19 cellular contexts compared by ENCODE assay signal in genomic region chr20:37430778-37431460, GRCh38.
A peak's percentile ranks its signal among the peaks of the same experiment; 100 is the strongest.
DNase-seq lines count a peak whose midpoint lies in the region; ATAC-seq, FAIRE-seq and TF ChIP-seq lines count a peak whose summit lies in the region.
"Had no signal": no experiment of that assay in that cellular context is flagged by ENCODE, and none has a peak within 500 bp of the region (broad histone marks: within the 10 kb centered on the region; RNA-seq: fewer than 3 reads in every experiment).

No MANE protein-coding gene starts in this region.

- CTCF ChIA-PET in K562 (lab: Yijun Ruan, JAX; ENCODE audit: low intra/inter-chr PET ratio), result no interaction called here

- TF ChIP-seq CTCF in K562 (IDR thresholded peaks at IDR 0.05 in 2 of 3, conservative IDR thresholded peaks at IDR 0.05 in 1 of 3; ENCODE audit: insufficient read depth in 2 of 3, low read depth in 1 of 3, low read length in 3 of 3) (no peak), transverse colon (IDR thresholded peaks at IDR 0.05) (no peak)

- intact Hi-C loops in K562 (cut with micrococcal nuclease) (no loop called here), transverse colon (cut with DNase I; ENCODE audit: low total_unique reads) (no loop called here)

- no peaks in the 10 kb centered on the region for H3K4me1 ChIP-seq in K562 (replicated peaks in 1 of 2; ENCODE audit: control insufficient read depth in 2 of 2, insufficient read depth in 2 of 2, low read length in 2 of 2)
- H3K4me1 ChIP-seq in transverse colon, result no peaks in the 10 kb centered on the region

- H3K4me2 ChIP-seq in K562 (ENCODE audit: insufficient read depth, low read length), result no peak overlapping the region

- no peak for TF ChIP-seq EP300 in K562 (IDR thresholded peaks at IDR 0.05; ENCODE audit: low read length)
- TF ChIP-seq EP300 in transverse colon (IDR thresholded peaks at IDR 0.05; ENCODE audit: low read depth), result no peak

- H4K20me1 ChIP-seq in K562 (replicated peaks; ENCODE audit: control insufficient read depth, insufficient read depth, low read length), result no peaks in the 10 kb centered on the region; the same call in 1 of the 2 replicates

- TF ChIP-seq RAD21 in K562 (CRISPR knock-in tag; conservative IDR thresholded peaks at IDR 0.05 in 1 of 2, IDR thresholded peaks at IDR 0.05 in 1 of 2), result no peak

- H3K9me3 ChIP-seq in K562 (replicated peaks; ENCODE audit: control insufficient read depth, insufficient read depth, low read depth, low read length), result no peaks in the 10 kb centered on the region
- no peaks in the 10 kb centered on the region for H3K9me3 ChIP-seq in transverse colon

- H3K27ac ChIP-seq in K562 (ENCODE audit: extremely low read depth, low read depth, low read length) (no peak overlapping the region), transverse colon (no peak overlapping the region)

- in situ Hi-C loops in K562 (cut with MboI), result no loop called here
- in situ Hi-C loops in transverse colon (cut with MboI; ENCODE audit: low pct_ligation_motif_present in 1 of 4, low pct_unique_long_range_greater_than_20kb in 1 of 4, low sequenced_read_pairs in 3 of 4), result no loop called here

- no peaks in the 10 kb centered on the region for H3K36me3 ChIP-seq in K562 (ENCODE audit: control insufficient read depth, insufficient read depth, low read length)
- H3K36me3 ChIP-seq in transverse colon, result no peaks in the 10 kb centered on the region

- H3K9ac ChIP-seq in K562 (ENCODE audit: insufficient read depth in 1 of 2, low read depth in 2 of 2, low read length in 2 of 2), result no peak overlapping the region

- no peak for FAIRE-seq in K562 (lab: Jason Lieb, UNC)
- FAIRE-seq: G401.6, H54 had no signal

- H3K27me3 ChIP-seq in K562 (ENCODE audit: control insufficient read depth in 2 of 2, insufficient read depth in 2 of 2, low read length in 2 of 2), result peaks cover 17 to 44% of the 10 kb centered on the region in 2 experiments; a peak in 4 of 5 replicates
- H3K27me3 ChIP-seq in transverse colon, result peaks cover 4% of the 10 kb centered on the region

- no peak overlapping the region for H3K4me3 ChIP-seq in K562
- no peak overlapping the region for H3K4me3 ChIP-seq in transverse colon

- peak; percentile 50 for DNase-seq in Ammon's horn (ENCODE audit: low spot score)
- peak; percentile 50 for DNase-seq in DMS53 treated with DMSO at 0.1 percent for 48 hours (lab: John Stamatoyannopoulos, UW; ENCODE audit: unreplicated experiment)
- peak; percentile 97 for DNase-seq in NCI-H748 (lab: John Stamatoyannopoulos, UW; ENCODE audit: unreplicated experiment)
- DNase-seq in K562 (ENCODE audit: extremely low read depth in 1 of 4, low spot score in 3 of 4), result no peak
- DNase-seq in transverse colon, result no peak
- no peak for DNase-seq in NCI-H1436 treated with DMSO at 0.1 percent for 48 hours (lab: John Stamatoyannopoulos, UW)
- no peak for DNase-seq in activated CD4-positive, alpha-beta T cell treated with anti-CD3 and anti-CD28 coated beads, Interleukin-2, amount 50 U/mL, for 1 hour
- DNase-seq: AML-193; Calu3; DND-41; IMR-90; NCI-H1105 treated with DMSO at 0.1 percent for 48 hours; NCI-H2081; NCI-H510A treated with DMSO at 0.1 percent for 48 hours; NK-92 treated with Interleukin-12 subunit alpha and Interleukin-12 subunit beta, amount 100 ng/mL, for 24 hours; RPMI8226; T-helper 2 cell had no signal

- no peaks in the 10 kb centered on the region for H3K79me2 ChIP-seq in K562 (ENCODE audit: control insufficient read depth, insufficient read depth, low read length)

- TF ChIP-seq POLR2A in K562 (conservative IDR thresholded peaks at IDR 0.05) (no peak), transverse colon (IDR thresholded peaks at IDR 0.05) (no peak)

- ATAC-seq in K562, result no peak

- no TSS peak for BruUV-seq in K562 (replicated peaks; lab: Mats Ljungman, UMichigan)

- no peak overlapping the region for H2AFZ ChIP-seq in K562 (ENCODE audit: low read depth, low read length)

- H3K9me1 ChIP-seq in K562 (ENCODE audit: control insufficient read depth, insufficient read depth, low read length), result no peaks in the 10 kb centered on the region

- POLR2A ChIA-PET in K562 (lab: Yijun Ruan, JAX), result no interaction called here

- WGBS in K562 (ENCODE audit: insufficient coverage, low coverage, missing lambda C conversion rate), result 0% methylated on average over 7 of the region's 7 CpGs
- 75 to 82% methylated on average over 5 to 7 of the region's 7 CpGs for WGBS in transverse colon (ENCODE audit: low coverage in 1 of 2), 2 donors

TF ChIP-seq in K562, 482 proteins besides CTCF, POLR2A, EP300 and RAD21:
- TF ChIP-seq CBFA2T3 (IDR thresholded peaks at IDR 0.05) (peak; percentile 68), FOS (IDR thresholded peaks at IDR 0.05; ENCODE audit: extremely low read depth, insufficient read length) (no peak), EGR1 (conservative IDR thresholded peaks at IDR 0.05) (0 out of 2 replicates have a peak, but pooled peaks have one; percentile 11), ZNF583 (CRISPR knock-in tag; IDR thresholded peaks at IDR 0.05) (no peak), CBFA2T2 (conservative IDR thresholded peaks at IDR 0.05) (peak; percentile 42), SMARCB1 (IDR thresholded peaks at IDR 0.05; ENCODE audit: insufficient read length, low read depth) (no peak), GATA2 (CRISPR knock-in tag; IDR thresholded peaks at IDR 0.05) (no peak), ATF1 (CRISPR knock-in tag; IDR thresholded peaks at IDR 0.05) (no peak), ATF1 (tag; IDR thresholded peaks at IDR 0.05) (no peak), SMARCC2 (IDR thresholded peaks at IDR 0.05; ENCODE audit: low read depth) (no peak), TRIM24 (IDR thresholded peaks at IDR 0.05) (no peak), NFYB (IDR thresholded peaks at IDR 0.05; ENCODE audit: extremely low read depth, insufficient read length) (no peak)
TF ChIP-seq in K562: peak in this region for 3.

Comparison
In these comparisons a context has a peak if more than half of its experiments do, and no peak if none do; other contexts are left out.
1. DNase-seq: peak in Ammon's horn (single experiment), DMS53 treated with DMSO at 0.1 percent for 48 hours (single experiment) and NCI-H748 (single experiment); none in K562 (0 of 4), transverse colon (single experiment), NCI-H1436 treated with DMSO at 0.1 percent for 48 hours (single experiment) and activated CD4-positive, alpha-beta T cell treated with anti-CD3 and anti-CD28 coated beads, Interleukin-2, amount 50 U/mL, for 1 hour (single experiment).